In genomic region chr14:106549064-106549463, GRCh38 we compare ENCODE assay signal across 16 cellular contexts.
A peak's percentile ranks its signal among the peaks of the same experiment; 100 is the strongest.
DNase-seq lines count a peak whose midpoint lies in the region; TF ChIP-seq lines count a peak whose summit lies in the region.
"Had no signal": no experiment of that assay in that cellular context is flagged by ENCODE, and none has a peak within 500 bp of the region (broad histone marks: within the 10 kb centered on the region; RNA-seq: fewer than 3 reads in every experiment).

No MANE protein-coding gene starts in this region.

- no peaks in the 10 kb centered on the region for H3K9me3 ChIP-seq in prostate gland
- no peaks in the 10 kb centered on the region for H3K9me3 ChIP-seq in colonic mucosa
- H3K9me3 ChIP-seq: A549, Caco-2 had no signal

- H3K4me1 ChIP-seq in prostate gland (replicated peaks) (no peaks in the 10 kb centered on the region), colonic mucosa (no peaks in the 10 kb centered on the region)
- H3K4me1 ChIP-seq: A549, Caco-2 had no signal

- no peak overlapping the region for H3K9ac ChIP-seq in colonic mucosa (ENCODE audit: low read depth in 2 of 2, low read length in 2 of 2)
- H3K9ac ChIP-seq: BLaER1 treated with 17β-estradiol and CSF1 and Interleukin-3, amounts not matched to agents 10 nM and 100 nM had no signal

- H3K27me3 ChIP-seq in prostate gland (replicated peaks; ENCODE audit: insufficient read depth) (no peaks in the 10 kb centered on the region), colonic mucosa (no peaks in the 10 kb centered on the region)
- H3K27me3 ChIP-seq: BLaER1 treated with 17β-estradiol and CSF1 and Interleukin-3, amounts not matched to agents 10 nM and 100 nM had no signal

- no peak for TF ChIP-seq CTCF in LNCaP clone FGC (IDR thresholded peaks at IDR 0.05; ENCODE audit: control insufficient read depth, extremely low read depth, insufficient read depth)
- no peak for TF ChIP-seq CTCF in VCaP (conservative IDR thresholded peaks at IDR 0.05)
- no peak for TF ChIP-seq CTCF in prostate gland (IDR thresholded peaks at IDR 0.05)
- TF ChIP-seq CTCF in colonic mucosa (IDR thresholded peaks at IDR 0.05), result no peak

- no peak for TF ChIP-seq POLR2A in prostate gland (IDR thresholded peaks at IDR 0.05)

- H3K27ac ChIP-seq in VCaP (peak overlapping the region; percentile 61), prostate gland (no peak overlapping the region), colonic mucosa (no peak overlapping the region)
- H3K27ac ChIP-seq: 22Rv1; A549; BLaER1 treated with 17β-estradiol and CSF1 and Interleukin-3, amounts not matched to agents 10 nM and 100 nM had no signal

- intact Hi-C loops in prostate gland (cut with DNase I), result no loop called here
- intact Hi-C loops in colonic mucosa (cut with DNase I), result no loop called here
- intact Hi-C loops in head of caudate nucleus (cut with DNase I), result no loop called here

- DNase-seq in LNCaP clone FGC (ENCODE audit: low read depth) (peak; percentile 90), prostate gland (ENCODE audit: low spot score) (peak; percentile 10), nucleus accumbens (lab: John Stamatoyannopoulos, UW) (no peak), colonic mucosa (no peak), head of caudate nucleus (no peak)
- DNase-seq: AML-193; Caco-2; Calu3; CD4-positive, alpha-beta T cell; CD8-positive, alpha-beta T cell; DMS79 treated with DMSO at 0.1 percent for 48 hours; GF-D8 had no signal

- 41% methylated on average over 1 of the region's 1 CpG for WGBS in prostate gland

- H3K36me3 ChIP-seq in prostate gland, result no peaks in the 10 kb centered on the region
- H3K36me3 ChIP-seq in colonic mucosa, result no peaks in the 10 kb centered on the region
- H3K36me3 ChIP-seq: BLaER1 treated with 17β-estradiol and CSF1 and Interleukin-3, amounts not matched to agents 10 nM and 100 nM had no signal

- H3K4me3 ChIP-seq in LNCaP clone FGC (ENCODE audit: low read depth, low read length) (no peak overlapping the region), prostate gland (no peak overlapping the region), colonic mucosa (no peak overlapping the region)
- H3K4me3 ChIP-seq: A549; BLaER1 treated with 17β-estradiol and CSF1 and Interleukin-3, amounts not matched to agents 10 nM and 100 nM had no signal

Comparison
In these comparisons a context has a peak if more than half of its experiments do, and no peak if none do; other contexts are left out.
1. DNase-seq: peak in LNCaP clone FGC (single experiment) and prostate gland (single experiment); none in nucleus accumbens (0 of 56), colonic mucosa (single experiment) and head of caudate nucleus (0 of 42).